In genomic region chr2:231662028-231662810, GRCh38 we compare ENCODE assay signal across 8 cellular contexts. TPM values are rescaled to one million over a fixed set of nuclear protein-coding genes. Genes with fewer than 3 reads are reported as not detected.
DNase-seq lines count a peak whose midpoint lies in the region; ATAC-seq and TF ChIP-seq lines count a peak whose summit lies in the region.

No MANE protein-coding gene starts in this region.

- DNase-seq in AG08396 (ENCODE audit: low spot score), result peak; percentile 96
- peak; percentile 99 for DNase-seq in NOMO-1 treated with dmso at 0.1 percent for 144 hours (lab: John Stamatoyannopoulos, UW; ENCODE audit: unreplicated experiment)
- peak; percentile 98 for DNase-seq in activated T-cell treated with anti-CD3 and anti-CD28 coated beads for 48 hours (ENCODE audit: low read depth)
- DNase-seq in epithelial cell of proximal tubule (ENCODE audit: low read depth), result peak; percentile 61
- DNase-seq in mucosa of gallbladder (ENCODE audit: low spot score), result peak; percentile 98
- peak; percentile 87 to 91 for DNase-seq in stimulated activated CD8-positive, alpha-beta memory T cell treated with anti-CD3 and anti-CD28 coated beads, Interleukin-4, amount 100 ng/mL, for 1 hour (ENCODE audit: low read depth in 2 of 2, low spot score in 1 of 2)

- H3K4me3 ChIP-seq in epithelial cell of proximal tubule (ENCODE audit: low read depth, low read length), result peak overlapping the region; percentile 54

- no peak for TF ChIP-seq CTCF in epithelial cell of proximal tubule (conservative IDR thresholded peaks at IDR 0.05; ENCODE audit: low read depth, low read length)

- ATAC-seq in GM18907 (IDR thresholded peaks at IDR 0.05; ENCODE audit: unreplicated experiment) (peak; percentile 73), HG03139 (IDR thresholded peaks at IDR 0.05; ENCODE audit: unreplicated experiment) (peak; percentile 49)

RNA-seq across cellular contexts. Expression of gene PTMA, which starts 46.1 kb away (rescaled TPM):
- total RNA-seq in epithelial cell of proximal tubule, result 1,797 and 2,011 TPM in 2 replicates
- 763 TPM for total RNA-seq in mucosa of gallbladder

Comparison
In these comparisons a context has a peak if more than half of its experiments do, and no peak if none do; other contexts are left out.
1. Peak in every context shown above with its lines: DNase-seq, ATAC-seq and H3K4me3 ChIP-seq.